3 cellular contexts compared by ENCODE assay signal in the genomic region with DNA sequence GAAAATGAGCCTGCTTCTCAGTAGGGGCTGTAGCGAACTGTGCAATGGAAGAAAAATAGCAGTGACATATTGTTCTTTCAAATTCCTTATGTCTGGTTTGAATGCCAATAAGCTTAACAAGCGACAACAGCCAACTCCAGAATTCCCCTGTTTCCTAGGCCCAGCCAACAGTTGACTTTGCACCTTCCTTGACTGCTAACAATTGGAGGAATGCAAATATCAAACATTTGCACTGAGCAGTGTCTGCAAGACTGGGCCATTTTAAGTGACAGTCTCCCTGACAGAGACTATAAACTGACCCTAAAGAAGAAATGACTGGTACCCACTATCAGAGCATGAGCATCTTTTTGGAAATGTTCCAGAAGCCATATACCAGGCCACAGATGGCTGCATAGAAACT.
TF ChIP-seq lines count a peak whose summit lies in the region.

No MANE protein-coding gene starts in this region.

TF ChIP-seq in SK-N-SH, 30 proteins besides CTCF, POLR2A, EP300 and RAD21:
- TF ChIP-seq NRF1 (IDR thresholded peaks at IDR 0.05; ENCODE audit: low read depth, low read length): no peak
- no peak for TF ChIP-seq RCOR1 (IDR thresholded peaks at IDR 0.05; ENCODE audit: low read length)
- no peak for TF ChIP-seq POLR2AphosphoS5 (IDR thresholded peaks at IDR 0.05; ENCODE audit: low read depth, low read length)
- TF ChIP-seq MXI1 (IDR thresholded peaks at IDR 0.05; ENCODE audit: low read depth, low read length): no peak
- peak; percentile 20; the same call in 1 of the 2 replicates for TF ChIP-seq NFIC (IDR thresholded peaks at IDR 0.05; ENCODE audit: borderline replicate concordance)
- no peak for TF ChIP-seq ELF1 (IDR thresholded peaks at IDR 0.05)
- TF ChIP-seq, protein P1, sequence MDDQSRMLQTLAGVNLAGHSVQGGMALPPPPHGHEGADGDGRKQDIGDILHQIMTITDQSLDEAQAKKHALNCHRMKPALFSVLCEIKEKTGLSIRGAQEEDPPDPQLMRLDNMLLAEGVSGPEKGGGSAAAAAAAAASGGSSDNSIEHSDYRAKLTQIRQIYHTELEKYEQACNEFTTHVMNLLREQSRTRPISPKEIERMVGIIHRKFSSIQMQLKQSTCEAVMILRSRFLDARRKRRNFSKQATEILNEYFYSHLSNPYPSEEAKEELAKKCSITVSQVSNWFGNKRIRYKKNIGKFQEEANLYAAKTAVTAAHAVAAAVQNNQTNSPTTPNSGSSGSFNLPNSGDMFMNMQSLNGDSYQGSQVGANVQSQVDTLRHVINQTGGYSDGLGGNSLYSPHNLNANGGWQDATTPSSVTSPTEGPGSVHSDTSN (IDR thresholded peaks at IDR 0.05): 0 out of 2 replicates have a peak, but pooled peaks have one; percentile 11
- TF ChIP-seq FOSL2 (IDR thresholded peaks at IDR 0.05; ENCODE audit: borderline replicate concordance, low read depth): no peak
- no peak for TF ChIP-seq TCF12 (IDR thresholded peaks at IDR 0.05)
- no peak for TF ChIP-seq MEF2A (IDR thresholded peaks at IDR 0.05; ENCODE audit: borderline replicate concordance, low read depth)

TF ChIP-seq in SK-N-SH treated with all-trans-retinoic acid at 6 μM for 48 hours, 23 proteins besides CTCF, POLR2A, EP300 and RAD21:
- TF ChIP-seq ESRRG (CRISPR knock-in tag; IDR thresholded peaks at IDR 0.05) (no peak), ZFP30 (CRISPR knock-in tag; IDR thresholded peaks at IDR 0.05) (no peak), ARNTL (CRISPR knock-in tag; IDR thresholded peaks at IDR 0.05; ENCODE audit: borderline replicate concordance, low read depth) (no peak), TOX (CRISPR knock-in tag; IDR thresholded peaks at IDR 0.05; ENCODE audit: borderline replicate concordance) (no peak), ISL1 (CRISPR knock-in tag; IDR thresholded peaks at IDR 0.05) (no peak), BACH2 (CRISPR knock-in tag; IDR thresholded peaks at IDR 0.05; ENCODE audit: borderline replicate concordance) (no peak), ZFP3 (CRISPR knock-in tag; IDR thresholded peaks at IDR 0.05) (no peak)
- TF ChIP-seq, protein P2, sequence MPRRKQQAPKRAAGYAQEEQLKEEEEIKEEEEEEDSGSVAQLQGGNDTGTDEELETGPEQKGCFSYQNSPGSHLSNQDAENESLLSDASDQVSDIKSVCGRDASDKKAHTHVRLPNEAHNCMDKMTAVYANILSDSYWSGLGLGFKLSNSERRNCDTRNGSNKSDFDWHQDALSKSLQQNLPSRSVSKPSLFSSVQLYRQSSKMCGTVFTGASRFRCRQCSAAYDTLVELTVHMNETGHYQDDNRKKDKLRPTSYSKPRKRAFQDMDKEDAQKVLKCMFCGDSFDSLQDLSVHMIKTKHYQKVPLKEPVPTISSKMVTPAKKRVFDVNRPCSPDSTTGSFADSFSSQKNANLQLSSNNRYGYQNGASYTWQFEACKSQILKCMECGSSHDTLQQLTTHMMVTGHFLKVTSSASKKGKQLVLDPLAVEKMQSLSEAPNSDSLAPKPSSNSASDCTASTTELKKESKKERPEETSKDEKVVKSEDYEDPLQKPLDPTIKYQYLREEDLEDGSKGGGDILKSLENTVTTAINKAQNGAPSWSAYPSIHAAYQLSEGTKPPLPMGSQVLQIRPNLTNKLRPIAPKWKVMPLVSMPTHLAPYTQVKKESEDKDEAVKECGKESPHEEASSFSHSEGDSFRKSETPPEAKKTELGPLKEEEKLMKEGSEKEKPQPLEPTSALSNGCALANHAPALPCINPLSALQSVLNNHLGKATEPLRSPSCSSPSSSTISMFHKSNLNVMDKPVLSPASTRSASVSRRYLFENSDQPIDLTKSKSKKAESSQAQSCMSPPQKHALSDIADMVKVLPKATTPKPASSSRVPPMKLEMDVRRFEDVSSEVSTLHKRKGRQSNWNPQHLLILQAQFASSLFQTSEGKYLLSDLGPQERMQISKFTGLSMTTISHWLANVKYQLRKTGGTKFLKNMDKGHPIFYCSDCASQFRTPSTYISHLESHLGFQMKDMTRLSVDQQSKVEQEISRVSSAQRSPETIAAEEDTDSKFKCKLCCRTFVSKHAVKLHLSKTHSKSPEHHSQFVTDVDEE (CRISPR knock-in tag; IDR thresholded peaks at IDR 0.05): no peak
- TF ChIP-seq, protein P3, sequence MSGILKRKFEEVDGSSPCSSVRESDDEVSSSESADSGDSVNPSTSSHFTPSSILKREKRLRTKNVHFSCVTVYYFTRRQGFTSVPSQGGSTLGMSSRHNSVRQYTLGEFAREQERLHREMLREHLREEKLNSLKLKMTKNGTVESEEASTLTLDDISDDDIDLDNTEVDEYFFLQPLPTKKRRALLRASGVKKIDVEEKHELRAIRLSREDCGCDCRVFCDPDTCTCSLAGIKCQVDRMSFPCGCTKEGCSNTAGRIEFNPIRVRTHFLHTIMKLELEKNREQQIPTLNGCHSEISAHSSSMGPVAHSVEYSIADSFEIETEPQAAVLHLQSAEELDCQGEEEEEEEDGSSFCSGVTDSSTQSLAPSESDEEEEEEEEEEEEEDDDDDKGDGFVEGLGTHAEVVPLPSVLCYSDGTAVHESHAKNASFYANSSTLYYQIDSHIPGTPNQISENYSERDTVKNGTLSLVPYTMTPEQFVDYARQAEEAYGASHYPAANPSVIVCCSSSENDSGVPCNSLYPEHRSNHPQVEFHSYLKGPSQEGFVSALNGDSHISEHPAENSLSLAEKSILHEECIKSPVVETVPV (CRISPR knock-in tag; IDR thresholded peaks at IDR 0.05): no peak
- TF ChIP-seq, protein P4, sequence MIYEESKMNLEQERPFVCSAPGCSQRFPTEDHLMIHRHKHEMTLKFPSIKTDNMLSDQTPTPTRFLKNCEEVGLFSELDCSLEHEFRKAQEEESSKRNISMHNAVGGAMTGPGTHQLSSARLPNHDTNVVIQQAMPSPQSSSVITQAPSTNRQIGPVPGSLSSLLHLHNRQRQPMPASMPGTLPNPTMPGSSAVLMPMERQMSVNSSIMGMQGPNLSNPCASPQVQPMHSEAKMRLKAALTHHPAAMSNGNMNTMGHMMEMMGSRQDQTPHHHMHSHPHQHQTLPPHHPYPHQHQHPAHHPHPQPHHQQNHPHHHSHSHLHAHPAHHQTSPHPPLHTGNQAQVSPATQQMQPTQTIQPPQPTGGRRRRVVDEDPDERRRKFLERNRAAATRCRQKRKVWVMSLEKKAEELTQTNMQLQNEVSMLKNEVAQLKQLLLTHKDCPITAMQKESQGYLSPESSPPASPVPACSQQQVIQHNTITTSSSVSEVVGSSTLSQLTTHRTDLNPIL (CRISPR knock-in tag; IDR thresholded peaks at IDR 0.05; ENCODE audit: low read depth): no peak

TF ChIP-seq in H1, 55 proteins besides CTCF, POLR2A, EP300 and RAD21:
- TF ChIP-seq JUND (IDR thresholded peaks at IDR 0.05; ENCODE audit: low read length): no peak
- TF ChIP-seq KDM5A (IDR thresholded peaks at IDR 0.05; ENCODE audit: low read length): no peak
